In genomic region chr11:12556155-12556554, GRCh38 we compare ENCODE assay signal across 14 cellular contexts.
A peak's percentile ranks its signal among the peaks of the same experiment; 100 is the strongest.
DNase-seq lines count a peak whose midpoint lies in the region; ATAC-seq, FAIRE-seq and TF ChIP-seq lines count a peak whose summit lies in the region.
"Had no signal": no experiment of that assay in that cellular context is flagged by ENCODE, and none has a peak within 500 bp of the region (broad histone marks: within the 10 kb centered on the region; RNA-seq: fewer than 3 reads in every experiment).

No MANE protein-coding gene starts in this region.

- H3K27me3 ChIP-seq in H1 (replicated peaks in 1 of 4; ENCODE audit: control insufficient read depth in 3 of 4, extremely low read depth in 1 of 4, insufficient read depth in 3 of 4, low read length in 3 of 4) (peaks cover 0 to 1% (median 0%) of the 10 kb centered on the region in 4 experiments; a peak in 1 of 7 replicates), stomach smooth muscle (ENCODE audit: control insufficient read depth in 1 of 2, insufficient read depth in 2 of 2, low read length in 2 of 2) (no peaks in the 10 kb centered on the region)

- H3K4me3 ChIP-seq in H1 (ENCODE audit: extremely low read depth in 1 of 4, insufficient read depth in 2 of 4, low read depth in 3 of 4, low read length in 4 of 4) (no peak overlapping the region), stomach smooth muscle (ENCODE audit: low read length in 2 of 2) (peak overlapping the region in 1 of 2 donors; percentile 9)

- no peak overlapping the region for H4K8ac ChIP-seq in H1 (ENCODE audit: extremely low read depth, insufficient read depth, low read length)

- no peak overlapping the region for H3K23ac ChIP-seq in H1 (ENCODE audit: insufficient read length)

- H3K36me3 ChIP-seq in H1 (ENCODE audit: control insufficient read depth in 2 of 4, insufficient read depth in 4 of 4, low read length in 3 of 4) (no peaks in the 10 kb centered on the region), stomach smooth muscle (ENCODE audit: control insufficient read depth in 2 of 2, insufficient read depth in 2 of 2, low read length in 2 of 2) (no peaks in the 10 kb centered on the region)

- no peak for FAIRE-seq in H1 (lab: Jason Lieb, UNC)

- H3K9ac ChIP-seq in H1 (replicated peaks in 1 of 4; ENCODE audit: extremely low read depth in 1 of 4, low read depth in 3 of 4, low read length in 3 of 4) (no peak overlapping the region), stomach smooth muscle (ENCODE audit: low read length in 2 of 2) (no peak overlapping the region)

- 68% methylated on average over 3 of the region's 3 CpGs; no CpG with 5 or more reads in 1 of the 2 experiments for WGBS in H1 (ENCODE audit: extremely low coverage in 1 of 2, insufficient coverage in 1 of 2, insufficient read length in 1 of 2, insufficient replicate concordance in 2 of 2, low coverage in 1 of 2, low lambda C conversion rate in 2 of 2, missing lambda C conversion rate in 1 of 2), 2 experiments

- H3K4me1 Mint-ChIP-seq in immature natural killer cell: no peaks in the 10 kb centered on the region
- H3K4me1 Mint-ChIP-seq: CD8-positive, alpha-beta memory T cell had no signal

- no peaks in the 10 kb centered on the region for H4K20me1 ChIP-seq in H1 (replicated peaks in 1 of 2; ENCODE audit: control insufficient read depth in 1 of 2, insufficient read depth in 2 of 2, low read length in 2 of 2)

- H2AK5ac ChIP-seq in H1 (ENCODE audit: low read depth, low read length): no peak overlapping the region

- CTCF ChIA-PET in H1 (lab: Charles Lee; ENCODE audit: partially characterized antibody): interaction anchor here (1.0 to 2.4 kb wide), 8 partner anchors 11 to 343 kb away, joined by 3 to 12 read pairs (median 4); no protein-coding TSS in a partner anchor

- ATAC-seq in GM18858 (IDR thresholded peaks at IDR 0.05; ENCODE audit: unreplicated experiment) (no peak), HG03432 (IDR thresholded peaks at IDR 0.05; ENCODE audit: unreplicated experiment) (no peak)

- TF ChIP-seq CTCF in H1 (IDR thresholded peaks at IDR 0.05; ENCODE audit: control extremely low read depth in 1 of 3, insufficient read depth in 1 of 3, low read depth in 1 of 3, low read length in 3 of 3): no peak

- H2BK12ac ChIP-seq in H1 (ENCODE audit: low read depth, low read length): peak overlapping the region; percentile 62; the same call in 1 of the 2 replicates

- no peak overlapping the region; the same call in 1 of the 2 replicates for H3K18ac ChIP-seq in H1 (ENCODE audit: extremely low read depth, low read length)

- H3K23me2 ChIP-seq in H1 (ENCODE audit: low read depth, low read length): no peaks in the 10 kb centered on the region

- no peak overlapping the region; a peak in 1 of 4 replicates for H3K4me2 ChIP-seq in H1 (ENCODE audit: insufficient read depth in 1 of 2, low read depth in 2 of 2, low read length in 2 of 2)

- no peak overlapping the region for H2BK5ac ChIP-seq in H1 (ENCODE audit: low read depth, low read length)

- H3K9me3 Mint-ChIP-seq in immature natural killer cell: peaks cover 0 to 4% (median 1%) of the 10 kb centered on the region in 6 donors

- no peak overlapping the region for H3K27ac Mint-ChIP-seq in immature natural killer cell
- H3K27ac Mint-ChIP-seq: CD8-positive, alpha-beta memory T cell had no signal

- TF ChIP-seq RAD21 in H1 (IDR thresholded peaks at IDR 0.05 in 1 of 2, conservative IDR thresholded peaks at IDR 0.05 in 1 of 2; ENCODE audit: low read depth in 2 of 2, low read length in 2 of 2): no peak

- H4K91ac ChIP-seq in H1 (replicated peaks; ENCODE audit: insufficient read length, low read length): no peak overlapping the region

- H3K4ac ChIP-seq in H1 (replicated peaks; ENCODE audit: insufficient read length, low read depth, low read length): no peak overlapping the region

- H2BK120ac ChIP-seq in H1 (replicated peaks; ENCODE audit: low read depth, low read length): no peak overlapping the region

- no peak overlapping the region for H4K5ac ChIP-seq in H1 (ENCODE audit: insufficient read length, low read depth, low read length)

- H3K79me2 ChIP-seq in H1 (ENCODE audit: control insufficient read depth in 1 of 2, insufficient read depth in 2 of 2, low read length in 2 of 2): no peaks in the 10 kb centered on the region

- H3K4me1 ChIP-seq in H1 (replicated peaks in 1 of 4; ENCODE audit: control insufficient read depth in 3 of 4, insufficient read depth in 4 of 4, low read length in 3 of 4): peaks cover 0 to 18% (median 5%) of the 10 kb centered on the region in 4 experiments; a peak in 4 of 7 replicates
- H3K4me1 ChIP-seq in stomach smooth muscle (ENCODE audit: control insufficient read depth, insufficient read depth, low read length): peaks cover 10% of the 10 kb centered on the region

- H3K79me1 ChIP-seq in H1 (ENCODE audit: low read depth, low read length): no peaks in the 10 kb centered on the region

- no peak for TF ChIP-seq EP300 in H1 (IDR thresholded peaks at IDR 0.05; ENCODE audit: borderline replicate concordance in 1 of 2, low read depth in 2 of 2, low read length in 2 of 2)

- H3K27ac ChIP-seq in H1 (ENCODE audit: low read depth, low read length) (no peak overlapping the region), stomach smooth muscle (ENCODE audit: low read length) (peak overlapping the region; percentile 42)

- POLR2A ChIA-PET in H1 (lab: Charles Lee; ENCODE audit: partially characterized antibody): interaction anchor here (1.2 kb wide), 1 partner anchor 11 kb away, joined by 3 read pairs; no protein-coding TSS in a partner anchor

- H2BK20ac ChIP-seq in H1 (ENCODE audit: low read length): no peak overlapping the region

- H3K9me3 ChIP-seq in H1 (ENCODE audit: insufficient read depth in 2 of 2, low read depth in 1 of 2, low read length in 1 of 2): no peaks in the 10 kb centered on the region
- no peaks in the 10 kb centered on the region for H3K9me3 ChIP-seq in stomach smooth muscle (ENCODE audit: control insufficient read depth in 2 of 2, low read length in 2 of 2)

- no peak overlapping the region for H2BK15ac ChIP-seq in H1 (ENCODE audit: low read length)

- H3K27me3 Mint-ChIP-seq in immature natural killer cell (ENCODE audit: low read depth in 3 of 3): peaks cover 3 to 4% (median 3%) of the 10 kb centered on the region in 3 donors

- no peaks in the 10 kb centered on the region for H3K36me3 Mint-ChIP-seq in immature natural killer cell

- TF ChIP-seq POLR2A in H1 (IDR thresholded peaks at IDR 0.05; ENCODE audit: control extremely low read depth in 1 of 2, low read depth in 2 of 2, low read length in 2 of 2): no peak

- H2AFZ ChIP-seq in H1 (ENCODE audit: low read length): peak overlapping the region; percentile 17

- peak; percentile 29 for DNase-seq in M059J (ENCODE audit: low read depth)
- DNase-seq in H1 (ENCODE audit: low read depth in 1 of 2, low spot score in 2 of 2): peak in 1 of 2 experiments; percentile 47
- DNase-seq in iris pigment epithelial cell (ENCODE audit: low read depth): peak; percentile 45
- no peak for DNase-seq in COR-L47 (lab: John Stamatoyannopoulos, UW)
- no peak for DNase-seq in immature natural killer cell
- DNase-seq: activated CD8-positive, alpha-beta memory T cell treated with anti-CD3 and anti-CD28 coated beads for 24 hours; CD8-positive, alpha-beta memory T cell; KG1; NCI-H2081; stimulated activated naive CD4-positive, alpha-beta T cell; T-helper 9 cell had no signal

- no peak overlapping the region for H3K14ac ChIP-seq in H1 (ENCODE audit: insufficient read length)

- H3K56ac ChIP-seq in H1 (replicated peaks; ENCODE audit: insufficient read length, low read depth, low read length): no peak overlapping the region

- H3K4me3 Mint-ChIP-seq in immature natural killer cell: no peak overlapping the region
- H3K4me3 Mint-ChIP-seq: CD8-positive, alpha-beta memory T cell had no signal

TF ChIP-seq in H1, 55 proteins besides CTCF, POLR2A, EP300 and RAD21:
- TF ChIP-seq HDAC2 (IDR thresholded peaks at IDR 0.05; ENCODE audit: borderline replicate concordance in 1 of 2, low read depth in 2 of 2, low read length in 2 of 2): no peak
- peak; percentile 33; the same call in 1 of the 2 replicates for TF ChIP-seq CEBPB (IDR thresholded peaks at IDR 0.05; ENCODE audit: low read depth, low read length)

Comparison
In these comparisons a context has a peak if more than half of its experiments do, and no peak if none do; other contexts are left out.
1. DNase-seq: peak in M059J (single experiment) and iris pigment epithelial cell (single experiment); none in COR-L47 (single experiment) and immature natural killer cell (0 of 3).